In the genomic region with DNA sequence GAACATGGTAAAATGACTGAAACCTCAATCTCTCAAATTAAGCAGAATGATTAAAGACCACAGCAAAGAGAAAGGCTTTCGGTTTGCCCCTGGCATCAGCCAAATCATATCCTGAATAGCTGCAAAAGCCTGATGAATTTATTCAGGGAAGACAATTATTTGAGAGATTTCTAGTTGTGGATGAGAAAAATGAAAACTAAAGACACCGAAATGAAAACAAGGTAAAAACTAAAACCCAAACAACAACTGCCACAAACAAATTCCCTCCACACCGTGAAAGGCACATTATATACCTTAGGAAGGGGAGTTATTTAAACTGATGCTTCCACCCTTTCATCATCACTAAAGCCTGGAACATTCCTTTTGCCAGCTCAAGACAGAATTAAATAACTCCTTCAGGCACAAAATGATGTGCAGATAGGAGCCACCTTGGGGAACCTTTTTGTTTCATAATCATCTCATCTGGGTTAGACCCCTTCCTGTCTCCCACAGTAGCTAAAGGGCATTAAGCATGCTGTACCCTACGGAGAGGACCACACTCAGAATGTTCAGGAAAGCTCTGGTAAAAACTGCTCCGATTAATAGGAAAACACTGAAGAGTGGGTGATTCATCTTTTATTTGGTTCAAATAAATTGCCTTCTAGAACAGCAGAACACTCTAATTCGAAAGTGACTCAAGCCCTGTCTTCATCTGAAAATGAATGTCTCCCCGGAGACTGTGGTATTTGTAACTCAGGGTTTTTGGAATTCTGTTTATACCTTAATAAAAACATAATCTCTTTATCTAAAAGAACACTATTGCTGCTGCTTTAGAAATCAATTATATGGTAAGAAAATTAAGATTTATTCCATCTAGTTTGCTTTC, we compare ENCODE assay signal across 10 cellular contexts. TPM values are rescaled to one million over a fixed set of nuclear protein-coding genes. Genes with fewer than 3 reads are reported as not detected.
DNase-seq lines count a peak whose midpoint lies in the region; ATAC-seq and TF ChIP-seq lines count a peak whose summit lies in the region.
"Had no signal": no experiment of that assay in that cellular context is flagged by ENCODE, and none has a peak within 500 bp of the region (broad histone marks: within the 10 kb centered on the region; RNA-seq: fewer than 3 reads in every experiment).

No MANE protein-coding gene starts in this region.

- H3K4me1 ChIP-seq in ascending aorta (peaks cover 0 to 2% of the 10 kb centered on the region in 2 donors), mesodermal cell (ENCODE audit: control insufficient read depth, insufficient read depth, low read length, poor library complexity, severe bottlenecking) (peaks cover 9% of the 10 kb centered on the region)

- intact Hi-C loops in ascending aorta (cut with DNase I): loop anchor here (2.0 to 10.0 kb wide), 5 partner anchors 147 to 617 kb away; a partner anchor contains a TSS

- peaks cover 5 to 51% of the 10 kb centered on the region in 2 donors for H3K36me3 ChIP-seq in ascending aorta
- peaks cover 26% of the 10 kb centered on the region for H3K36me3 ChIP-seq in mesodermal cell (ENCODE audit: control insufficient read depth, insufficient read depth, low read length)

- H3K9me3 ChIP-seq in ascending aorta: no peaks in the 10 kb centered on the region
- H3K9me3 ChIP-seq in mesodermal cell (ENCODE audit: control insufficient read depth, low read length): no peaks in the 10 kb centered on the region

- H3K27ac ChIP-seq in ascending aorta (peak overlapping the region; percentile 14 to 45), mesodermal cell (ENCODE audit: low read depth, low read length, severe bottlenecking) (peak overlapping the region; percentile 13)

- no peak for TF ChIP-seq CTCF in HFF-Myc (IDR thresholded peaks at IDR 0.05; ENCODE audit: low read depth, low read length, missing control alignments)
- no peak for TF ChIP-seq CTCF in ascending aorta (IDR thresholded peaks at IDR 0.05)

- H3K27me3 ChIP-seq in ascending aorta: no peaks in the 10 kb centered on the region

- DNase-seq in AG08395 (ENCODE audit: low spot score) (peak; percentile 85), HFF-Myc (ENCODE audit: extremely low read depth, low read depth) (no peak), ascending aorta (ENCODE audit: low spot score in 2 of 2) (no peak), NCI-H187 (lab: John Stamatoyannopoulos, UW) (no peak), NOMO-1 (lab: John Stamatoyannopoulos, UW; ENCODE audit: unreplicated experiment in 2 of 2) (no peak)
- DNase-seq in stimulated activated CD4-positive, alpha-beta T cell treated with anti-CD3 and anti-CD28 coated beads, Interleukin-4, amount 100 ng/mL, for 24 hours: no peak

- ATAC-seq in GM21717 (IDR thresholded peaks at IDR 0.05; ENCODE audit: unreplicated experiment): no peak

- H3K4me3 ChIP-seq in HFF-Myc (replicated peaks; ENCODE audit: low read depth, low read length): peak overlapping the region; percentile 43; the same call in 1 of the 2 replicates
- peak overlapping the region; percentile 49 to 58 for H3K4me3 ChIP-seq in ascending aorta
- H3K4me3 ChIP-seq in mesodermal cell (ENCODE audit: extremely low read depth, insufficient read depth, low read length, poor library complexity, severe bottlenecking): no peak overlapping the region

- 62% methylated on average over 3 of the region's 7 CpGs; no CpG with 5 or more reads in 1 of the 2 experiments for WGBS in mesodermal cell (ENCODE audit: insufficient coverage in 2 of 2), 2 experiments

RNA-seq across cellular contexts. Expression of a gene that starts 9.1 kb away (rescaled TPM):
- total RNA-seq in ascending aorta: not detected
- not detected for polyA plus RNA-seq in mesodermal cell (2013, experiment 1 of 2)
- polyA plus RNA-seq in mesodermal cell (2013, experiment 2 of 2): not detected
- total RNA-seq: SK-MEL-5, skeletal muscle tissue had no signal
